ENCODE assay signal across 22 cellular contexts in the genomic region with DNA sequence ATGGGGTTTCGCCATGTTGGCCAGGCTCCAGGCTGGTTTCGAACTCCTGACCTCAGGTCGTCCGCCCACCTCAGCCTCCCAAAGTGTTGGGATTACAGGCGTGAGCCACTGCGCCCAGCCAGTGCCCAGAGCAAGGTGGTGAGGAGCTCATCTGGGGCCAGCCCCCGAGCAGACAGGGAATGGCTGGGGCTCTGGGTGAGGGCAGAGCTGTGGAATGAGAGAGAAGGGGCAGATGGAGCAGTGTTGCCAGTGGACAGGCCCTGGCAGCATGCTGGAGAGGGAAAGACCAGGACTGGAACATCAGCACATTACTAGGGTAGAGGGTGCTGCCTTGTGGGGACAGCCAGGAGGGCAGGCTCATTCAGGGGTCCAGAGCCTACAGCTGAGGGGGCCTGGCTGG. TPM values are rescaled to one million over a fixed set of nuclear protein-coding genes. Genes with fewer than 3 reads are reported as not detected.
DNase-seq lines count a peak whose midpoint lies in the region; ATAC-seq, FAIRE-seq and TF ChIP-seq lines count a peak whose summit lies in the region.
"Had no signal": no experiment of that assay in that cellular context is flagged by ENCODE, and none has a peak within 500 bp of the region (broad histone marks: within the 10 kb centered on the region; RNA-seq: fewer than 3 reads in every experiment).

No MANE protein-coding gene starts in this region.

- H3K23me2 ChIP-seq in H1 (ENCODE audit: low read depth, low read length), result no peaks in the 10 kb centered on the region; the same call in 1 of the 2 replicates

- POLR2A ChIA-PET in H1 (lab: Charles Lee; ENCODE audit: partially characterized antibody), result interaction anchor here (1.3 kb wide), 1 partner anchor 15 kb away, joined by 6 read pairs; no protein-coding TSS in a partner anchor

- no peak for TF ChIP-seq RAD21 in H1 (IDR thresholded peaks at IDR 0.05 in 1 of 2, conservative IDR thresholded peaks at IDR 0.05 in 1 of 2; ENCODE audit: low read depth in 2 of 2, low read length in 2 of 2)

- H4K8ac ChIP-seq in H1 (ENCODE audit: extremely low read depth, insufficient read depth, low read length) (no peak overlapping the region; the same call in 1 of the 2 replicates), mesenchymal stem cell (ENCODE audit: low read length) (no peak overlapping the region)

- peak overlapping the region; percentile 39; the same call in 1 of the 2 replicates for H2BK12ac ChIP-seq in H1 (ENCODE audit: low read depth, low read length)
- H2BK12ac ChIP-seq in mesenchymal stem cell (ENCODE audit: low read length in 2 of 2), result no peak overlapping the region

- intact Hi-C loops in gastrocnemius medialis (cut with DNase I; ENCODE audit: low total_unique reads), result loop anchor here (10.0 kb wide), 2 partner anchors 437 to 1007 kb away; a partner anchor contains a TSS

- no peak overlapping the region for H3K23ac ChIP-seq in H1 (ENCODE audit: insufficient read length)
- H3K23ac ChIP-seq in mesenchymal stem cell (ENCODE audit: low read length in 2 of 2), result no peak overlapping the region

- 91% methylated on average over 6 of the region's 7 CpGs; no CpG with 5 or more reads in 1 of the 2 experiments for WGBS in H1 (ENCODE audit: extremely low coverage in 1 of 2, insufficient coverage in 1 of 2, insufficient read length in 1 of 2, insufficient replicate concordance in 2 of 2, low coverage in 1 of 2, low lambda C conversion rate in 2 of 2, missing lambda C conversion rate in 1 of 2), 2 experiments
- 95% methylated on average over 7 of the region's 7 CpGs for WGBS in mesenchymal stem cell

- no peak overlapping the region for H2BK15ac ChIP-seq in H1 (ENCODE audit: low read length)
- peak overlapping the region; percentile 15 for H2BK15ac ChIP-seq in mesenchymal stem cell (ENCODE audit: low read depth, poor library complexity, severe bottlenecking)

- H2AFZ ChIP-seq in H1 (ENCODE audit: low read length), result no peak overlapping the region
- H2AFZ ChIP-seq in mesenchymal stem cell (ENCODE audit: low read depth, low read length), result no peak overlapping the region
- H2AFZ ChIP-seq: GM23338 had no signal

- H3K4me3 ChIP-seq in H1 (ENCODE audit: extremely low read depth in 1 of 4, insufficient read depth in 2 of 4, low read depth in 3 of 4, low read length in 4 of 4) (no peak overlapping the region), mesenchymal stem cell (ENCODE audit: insufficient read depth in 1 of 2, low read depth in 1 of 2, low read length in 2 of 2) (no peak overlapping the region), gastrocnemius medialis (no peak overlapping the region)
- H3K4me3 ChIP-seq: GM23338 had no signal

- H2BK120ac ChIP-seq in H1 (replicated peaks; ENCODE audit: low read depth, low read length) (no peak overlapping the region), mesenchymal stem cell (ENCODE audit: low read depth, low read length) (no peak overlapping the region)

- no peak overlapping the region for H2AK5ac ChIP-seq in H1 (ENCODE audit: low read depth, low read length)
- no peak overlapping the region for H2AK5ac ChIP-seq in mesenchymal stem cell (ENCODE audit: low read length, severe bottlenecking)

- no peak overlapping the region for H4K5ac ChIP-seq in H1 (ENCODE audit: insufficient read length, low read depth, low read length)

- no peak for FAIRE-seq in H1 (lab: Jason Lieb, UNC)
- FAIRE-seq: A204.1, G401.6, GM12891, GM19239 had no signal

- no peak overlapping the region for H2BK20ac ChIP-seq in H1 (ENCODE audit: low read length)

- TF ChIP-seq CTCF in H1 (IDR thresholded peaks at IDR 0.05; ENCODE audit: control extremely low read depth in 1 of 3, insufficient read depth in 1 of 3, low read depth in 1 of 3, low read length in 3 of 3), result no peak
- TF ChIP-seq CTCF in gastrocnemius medialis (IDR thresholded peaks at IDR 0.05 in 4 of 5, conservative IDR thresholded peaks at IDR 0.05 in 1 of 5), result no peak

- no peak for DNase-seq in H1 (ENCODE audit: low read depth in 1 of 2, low spot score in 2 of 2)
- no peak for DNase-seq in mesenchymal stem cell
- DNase-seq in gastrocnemius medialis, result no peak
- DNase-seq in activated CD8-positive, alpha-beta memory T cell treated with anti-CD3 and anti-CD28 coated beads, Interleukin-2, amount 50 U/mL, for 48 hours, result no peak
- no peak for DNase-seq in NCI-H2081 (lab: John Stamatoyannopoulos, UW)
- DNase-seq in DMS153 (lab: John Stamatoyannopoulos, UW), result no peak
- DNase-seq: ACHN; BE2C; C1 segment of cervical spinal cord; CD4-positive, CD25-positive, alpha-beta regulatory T cell; CD8-positive, alpha-beta memory T cell; COR-L47; DMS 273 treated with DMSO at 0.1 percent for 48 hours; H7; HFFc6 had no signal

- H3K79me1 ChIP-seq in H1 (ENCODE audit: low read depth, low read length) (no peaks in the 10 kb centered on the region), mesenchymal stem cell (replicated peaks; ENCODE audit: low read length, poor library complexity, severe bottlenecking) (no peaks in the 10 kb centered on the region)

- H3K27ac ChIP-seq in H1 (ENCODE audit: low read depth, low read length) (no peak overlapping the region), mesenchymal stem cell (ENCODE audit: low read length, poor library complexity, severe bottlenecking) (no peak overlapping the region), gastrocnemius medialis (peak overlapping the region; percentile 93 to 98 (median 94))
- H3K27ac ChIP-seq: HL-60 had no signal

- H3K56ac ChIP-seq in H1 (replicated peaks; ENCODE audit: insufficient read length, low read depth, low read length), result no peak overlapping the region

- no peak overlapping the region for H3K14ac ChIP-seq in H1 (ENCODE audit: insufficient read length)
- no peak overlapping the region for H3K14ac ChIP-seq in mesenchymal stem cell (ENCODE audit: low read length in 2 of 2)

- H4K20me1 ChIP-seq in H1 (replicated peaks in 1 of 2; ENCODE audit: control insufficient read depth in 1 of 2, insufficient read depth in 2 of 2, low read length in 2 of 2), result no peaks in the 10 kb centered on the region

- H4K91ac ChIP-seq in H1 (replicated peaks; ENCODE audit: insufficient read length, low read length) (no peak overlapping the region), mesenchymal stem cell (ENCODE audit: low read length) (peak overlapping the region; percentile 34)

- no peak overlapping the region for H2BK5ac ChIP-seq in H1 (ENCODE audit: low read depth, low read length)
- H2BK5ac ChIP-seq in mesenchymal stem cell (ENCODE audit: low read depth, low read length, poor library complexity, severe bottlenecking), result no peak overlapping the region

- CTCF ChIA-PET in H1 (lab: Charles Lee; ENCODE audit: partially characterized antibody), result interaction anchor here (1.3 to 6.1 kb wide), 4 partner anchors 12 to 102 kb away, joined by 3 to 61 read pairs (median 8); no protein-coding TSS in a partner anchor

- no peak for ATAC-seq in gastrocnemius medialis
- ATAC-seq: GM23338, HCT116 had no signal

- H3K4me2 ChIP-seq in H1 (ENCODE audit: insufficient read depth in 1 of 2, low read depth in 2 of 2, low read length in 2 of 2) (no peak overlapping the region), mesenchymal stem cell (ENCODE audit: low read length, poor library complexity, severe bottlenecking) (no peak overlapping the region)
- H3K4me2 ChIP-seq: GM23338 had no signal

- H3K27me3 ChIP-seq in H1 (replicated peaks in 1 of 4; ENCODE audit: control insufficient read depth in 3 of 4, extremely low read depth in 1 of 4, insufficient read depth in 3 of 4, low read length in 3 of 4) (no peaks in the 10 kb centered on the region), mesenchymal stem cell (ENCODE audit: control insufficient read depth in 1 of 2, insufficient read depth in 1 of 2, low read length in 2 of 2) (no peaks in the 10 kb centered on the region), gastrocnemius medialis (no peaks in the 10 kb centered on the region)
- H3K27me3 ChIP-seq: BE2C had no signal

- H3K9me3 ChIP-seq in H1 (ENCODE audit: insufficient read depth in 2 of 2, low read depth in 1 of 2, low read length in 1 of 2), result no peaks in the 10 kb centered on the region; a peak in 2 of 4 replicates
- peaks cover 9% of the 10 kb centered on the region for H3K9me3 ChIP-seq in mesenchymal stem cell (ENCODE audit: control insufficient read depth, low read length)
- H3K9me3 ChIP-seq in gastrocnemius medialis, result no peaks in the 10 kb centered on the region
- H3K9me3 ChIP-seq: BE2C had no signal

- H3K36me3 ChIP-seq in H1 (ENCODE audit: control insufficient read depth in 2 of 4, insufficient read depth in 4 of 4, low read length in 3 of 4) (no peaks in the 10 kb centered on the region; a peak in 1 of 8 replicates), mesenchymal stem cell (ENCODE audit: control insufficient read depth in 1 of 2, insufficient read depth in 2 of 2, low read depth in 1 of 2, low read length in 2 of 2) (no peaks in the 10 kb centered on the region), gastrocnemius medialis (no peaks in the 10 kb centered on the region)
- H3K36me3 ChIP-seq: BE2C had no signal

- H3K9ac ChIP-seq in H1 (replicated peaks in 1 of 4; ENCODE audit: extremely low read depth in 1 of 4, low read depth in 3 of 4, low read length in 3 of 4) (no peak overlapping the region), mesenchymal stem cell (ENCODE audit: low read length) (no peak overlapping the region)

- H3K4me1 ChIP-seq in H1 (replicated peaks in 1 of 4; ENCODE audit: control insufficient read depth in 3 of 4, insufficient read depth in 4 of 4, low read length in 3 of 4), result peaks cover 0 to 7% (median 1%) of the 10 kb centered on the region in 4 experiments; a peak in 1 of 7 replicates
- H3K4me1 ChIP-seq in mesenchymal stem cell (ENCODE audit: control insufficient read depth, insufficient read depth, low read depth, low read length), result peaks cover 21% of the 10 kb centered on the region
- H3K4me1 ChIP-seq in gastrocnemius medialis, result peaks cover 83 to 85% of the 10 kb centered on the region in 2 donors

- H3K4ac ChIP-seq in H1 (replicated peaks; ENCODE audit: insufficient read length, low read depth, low read length) (no peak overlapping the region), mesenchymal stem cell (ENCODE audit: low read depth in 1 of 2, low read length in 2 of 2) (no peak overlapping the region)

- no peak for TF ChIP-seq EP300 in H1 (IDR thresholded peaks at IDR 0.05; ENCODE audit: borderline replicate concordance in 1 of 2, low read depth in 2 of 2, low read length in 2 of 2)

- H3K18ac ChIP-seq in H1 (ENCODE audit: extremely low read depth, low read length) (no peak overlapping the region), mesenchymal stem cell (ENCODE audit: low read depth in 1 of 2, low read length in 2 of 2) (no peak overlapping the region)

- H3K79me2 ChIP-seq in H1 (ENCODE audit: control insufficient read depth in 1 of 2, insufficient read depth in 2 of 2, low read length in 2 of 2), result no peaks in the 10 kb centered on the region

- TF ChIP-seq POLR2A in H1 (IDR thresholded peaks at IDR 0.05; ENCODE audit: control extremely low read depth in 1 of 2, low read depth in 2 of 2, low read length in 2 of 2) (no peak), gastrocnemius medialis (IDR thresholded peaks at IDR 0.05) (no peak)

- in situ Hi-C loops in gastrocnemius medialis (cut with MboI; ENCODE audit: low sequenced_read_pairs in 4 of 4), result loop anchor here in 1 of 4 donors (5.0 kb wide), 1 partner anchor 40 kb away; no protein-coding TSS in a partner anchor

RNA-seq across cellular contexts. Expression of a gene that starts 37.1 kb away (rescaled TPM):
- total RNA-seq in H1 (2021; fragmentation: NEBNext Ultra II Directional; extraction: Animal tissue kit (Norgen Biotek cat#: 25700)), result 29.7 and 33.6 TPM in 2 replicates
- polyA plus RNA-seq in H1 (2011; rRNA removed), result 11.4 and 13.5 TPM in 2 replicates
- polyA plus RNA-seq in H1 (2011; cell fraction: cytosol; rRNA removed), result 12.3 TPM
- polyA plus RNA-seq in H1 (2011; cell fraction: nucleus; rRNA removed), result 28.9 TPM
- 11.8 to 21.0 TPM (median 15.1 TPM) in 4 replicates for polyA plus RNA-seq in H1 (2012, experiment 1 of 2)
- polyA plus RNA-seq in H1 (2012, experiment 2 of 2), result 6.2 TPM
- polyA plus RNA-seq in H1 (2013, experiment 1 of 2), result 9.1 TPM
- polyA plus RNA-seq in H1 (2013, experiment 2 of 2), result 8.6 TPM
- 59.1 and 59.3 TPM in 2 replicates for polyA minus RNA-seq in H1 (2011; rRNA and poly(A)+ RNA removed)
- polyA minus RNA-seq in H1 (2011; cell fraction: cytosol; rRNA and poly(A)+ RNA removed), result 23.7 TPM
- 26.6 TPM for polyA minus RNA-seq in H1 (2011; cell fraction: nucleus; rRNA and poly(A)+ RNA removed)
- 9.4 TPM for polyA plus RNA-seq in mesenchymal stem cell (2013, experiment 1 of 2)
- polyA plus RNA-seq in mesenchymal stem cell (2013, experiment 2 of 2), result 8.4 TPM
- total RNA-seq in gastrocnemius medialis, result 10 to 100 TPM; 19.3 to 56.6 (median 27.1) TPM

Comparison
In these comparisons a context has a peak if more than half of its experiments do, and no peak if none do; other contexts are left out.
1. H3K27ac ChIP-seq: peak in gastrocnemius medialis (4 of 4); none in H1 (single experiment) and mesenchymal stem cell (single experiment).